Comparison of ENCODE assay signal across 11 cellular contexts in genomic region chr2:197210450-197210849, GRCh38.
A peak's percentile ranks its signal among the peaks of the same experiment; 100 is the strongest.
DNase-seq lines count a peak whose midpoint lies in the region; ATAC-seq, FAIRE-seq and TF ChIP-seq lines count a peak whose summit lies in the region.
"Had no signal": no experiment of that assay in that cellular context is flagged by ENCODE, and none has a peak within 500 bp of the region (broad histone marks: within the 10 kb centered on the region; RNA-seq: fewer than 3 reads in every experiment).

No MANE protein-coding gene starts in this region.

- H3K9me3 Mint-ChIP-seq in activated T-cell treated with anti-CD3 and anti-CD28 coated beads, Interleukin-2, amount 50 U/mL, for 72 hours = no peaks in the 10 kb centered on the region
- H3K9me3 Mint-ChIP-seq in activated CD8-positive, alpha-beta T cell treated with anti-CD3 and anti-CD28 coated beads, Interleukin-2, amount 10 ng/mL, durations not matched to agents 7 days and 5 days (ENCODE audit: insufficient read depth) = no peaks in the 10 kb centered on the region

- no peaks in the 10 kb centered on the region for H3K27me3 Mint-ChIP-seq in activated T-cell treated with anti-CD3 and anti-CD28 coated beads, Interleukin-2, amount 50 U/mL, for 72 hours (ENCODE audit: low read depth)
- H3K27me3 Mint-ChIP-seq in activated CD8-positive, alpha-beta T cell treated with anti-CD3 and anti-CD28 coated beads, Interleukin-2, amount 10 ng/mL, durations not matched to agents 7 days and 5 days (ENCODE audit: low read depth) = no peaks in the 10 kb centered on the region

- WGBS in upper lobe of left lung, 2 donors = 59 to 69% methylated on average over 3 of the region's 3 CpGs
- 55 to 95% (median 70%) methylated on average over 3 of the region's 3 CpGs for WGBS in adrenal gland, 4 donors

- TF ChIP-seq POLR2A in upper lobe of left lung (IDR thresholded peaks at IDR 0.05) = no peak
- no peak for TF ChIP-seq POLR2A in adrenal gland (IDR thresholded peaks at IDR 0.05)

- peaks cover 83% of the 10 kb centered on the region for H3K4me1 ChIP-seq in lower lobe of right lung
- H3K4me1 ChIP-seq in upper lobe of left lung = peaks cover 67 to 74% (median 71%) of the 10 kb centered on the region in 4 donors
- peaks cover 6 to 21% of the 10 kb centered on the region in 2 donors for H3K4me1 ChIP-seq in adrenal gland (replicated peaks in 1 of 2)

- POLR2A ChIA-PET in activated CD8-positive, alpha-beta T cell treated with anti-CD3 and anti-CD28 coated beads, Interleukin-2, amount 10 ng/mL, durations not matched to agents 7 days and 5 days (lab: Charles Lee) = interaction anchor here (0.6 to 7.1 kb wide), 5 partner anchors 12 to 1013 kb away, joined by 3 to 66 read pairs (median 5); partner anchors contain the start of gene ANKRD44

- CTCF ChIA-PET in activated CD8-positive, alpha-beta T cell treated with anti-CD3 and anti-CD28 coated beads, Interleukin-2, amount 10 ng/mL, durations not matched to agents 7 days and 5 days (lab: Charles Lee) = interaction anchor here (1.0 to 9.7 kb wide), 5 partner anchors 13 to 99 kb away, joined by 3 to 79 read pairs (median 4); no protein-coding TSS in a partner anchor

- TF ChIP-seq CTCF in lower lobe of right lung (IDR thresholded peaks at IDR 0.05) (no peak), upper lobe of left lung (IDR thresholded peaks at IDR 0.05) (no peak), adrenal gland (IDR thresholded peaks at IDR 0.05) (no peak)

- H3K36me3 Mint-ChIP-seq in activated T-cell treated with anti-CD3 and anti-CD28 coated beads, Interleukin-2, amount 50 U/mL, for 72 hours (ENCODE audit: insufficient read depth in 2 of 2) = no peaks in the 10 kb centered on the region
- H3K36me3 Mint-ChIP-seq in activated CD8-positive, alpha-beta T cell treated with anti-CD3 and anti-CD28 coated beads, Interleukin-2, amount 10 ng/mL, durations not matched to agents 7 days and 5 days (ENCODE audit: low read depth) = peaks cover 47% of the 10 kb centered on the region

- no peaks in the 10 kb centered on the region for H3K9me3 ChIP-seq in lower lobe of right lung
- no peaks in the 10 kb centered on the region for H3K9me3 ChIP-seq in upper lobe of left lung
- H3K9me3 ChIP-seq in adrenal gland (replicated peaks in 1 of 3) = no peaks in the 10 kb centered on the region

- DNase-seq in activated T-cell treated with anti-CD3 and anti-CD28 coated beads, Interleukin-2, amount 50 U/mL, for 72 hours = no peak
- DNase-seq in activated T-cell treated with anti-CD3 and anti-CD28 coated beads, Interleukin-2, amount 50 U/mL, for 1 hour = no peak
- DNase-seq in activated CD8-positive, alpha-beta T cell treated with anti-CD3 and anti-CD28 coated beads, Interleukin-2, amount 10 ng/mL, durations not matched to agents 7 days and 5 days = no peak
- DNase-seq in lower lobe of right lung (no peak), upper lobe of left lung (no peak), RCC 7860 (ENCODE audit: low spot score) (no peak), adrenal gland (no peak)
- DNase-seq: hippocampal formation, NCI-H1048, NCI-H774 had no signal

- H3K4me1 Mint-ChIP-seq in activated T-cell treated with anti-CD3 and anti-CD28 coated beads, Interleukin-2, amount 50 U/mL, for 72 hours (ENCODE audit: low read depth) = peaks cover 100% of the 10 kb centered on the region
- peaks cover 98% of the 10 kb centered on the region for H3K4me1 Mint-ChIP-seq in activated CD8-positive, alpha-beta T cell treated with anti-CD3 and anti-CD28 coated beads, Interleukin-2, amount 10 ng/mL, durations not matched to agents 7 days and 5 days (ENCODE audit: low read depth)

- H3K27ac ChIP-seq in lower lobe of right lung (peak overlapping the region; percentile 79), upper lobe of left lung (peak overlapping the region; percentile 69 to 88 (median 82)), adrenal gland (peak overlapping the region in 2 of 5 donors; percentile 1 to 19)

- no peaks in the 10 kb centered on the region for H3K36me3 ChIP-seq in lower lobe of right lung
- no peaks in the 10 kb centered on the region for H3K36me3 ChIP-seq in upper lobe of left lung
- H3K36me3 ChIP-seq in adrenal gland (replicated peaks in 1 of 2) = no peaks in the 10 kb centered on the region

- TF ChIP-seq EP300 in upper lobe of left lung (IDR thresholded peaks at IDR 0.05) = no peak

- no peak for FAIRE-seq in RCC 7860 (lab: Jason Lieb, UNC)

- no peak overlapping the region for H3K4me3 ChIP-seq in lower lobe of right lung
- H3K4me3 ChIP-seq in upper lobe of left lung = no peak overlapping the region
- H3K4me3 ChIP-seq in adrenal gland = no peak overlapping the region

- intact Hi-C loops in lower lobe of right lung (cut with DNase I) (no loop called here), adrenal gland (cut with DNase I) (no loop called here)

- H3K27me3 ChIP-seq in lower lobe of right lung (ENCODE audit: low read depth) (no peaks in the 10 kb centered on the region), upper lobe of left lung (no peaks in the 10 kb centered on the region), adrenal gland (no peaks in the 10 kb centered on the region)

- H3K27ac Mint-ChIP-seq in activated T-cell treated with anti-CD3 and anti-CD28 coated beads, Interleukin-2, amount 50 U/mL, for 72 hours = peak overlapping the region; percentile 98
- H3K27ac Mint-ChIP-seq in activated CD8-positive, alpha-beta T cell treated with anti-CD3 and anti-CD28 coated beads, Interleukin-2, amount 10 ng/mL, durations not matched to agents 7 days and 5 days = peak overlapping the region; percentile 87

- H3K4me3 Mint-ChIP-seq in activated T-cell treated with anti-CD3 and anti-CD28 coated beads, Interleukin-2, amount 50 U/mL, for 72 hours = peak overlapping the region; percentile 66 to 85
- peak overlapping the region; percentile 48 for H3K4me3 Mint-ChIP-seq in activated CD8-positive, alpha-beta T cell treated with anti-CD3 and anti-CD28 coated beads, Interleukin-2, amount 10 ng/mL, durations not matched to agents 7 days and 5 days

- no peak for ATAC-seq in activated T-cell treated with anti-CD3 and anti-CD28 coated beads, Interleukin-2, amount 50 U/mL, for 72 hours (replicated peaks in 1 of 2)
- ATAC-seq in activated CD8-positive, alpha-beta T cell treated with anti-CD3 and anti-CD28 coated beads, Interleukin-2, amount 10 ng/mL, durations not matched to agents 7 days and 5 days = no peak
- ATAC-seq in lower lobe of right lung (no peak), upper lobe of left lung (ENCODE audit: low FRiP score in 2 of 2) (no peak), GM21717 (IDR thresholded peaks at IDR 0.05; ENCODE audit: unreplicated experiment) (no peak)
